24 cellular contexts compared by ENCODE assay signal in the genomic region with DNA sequence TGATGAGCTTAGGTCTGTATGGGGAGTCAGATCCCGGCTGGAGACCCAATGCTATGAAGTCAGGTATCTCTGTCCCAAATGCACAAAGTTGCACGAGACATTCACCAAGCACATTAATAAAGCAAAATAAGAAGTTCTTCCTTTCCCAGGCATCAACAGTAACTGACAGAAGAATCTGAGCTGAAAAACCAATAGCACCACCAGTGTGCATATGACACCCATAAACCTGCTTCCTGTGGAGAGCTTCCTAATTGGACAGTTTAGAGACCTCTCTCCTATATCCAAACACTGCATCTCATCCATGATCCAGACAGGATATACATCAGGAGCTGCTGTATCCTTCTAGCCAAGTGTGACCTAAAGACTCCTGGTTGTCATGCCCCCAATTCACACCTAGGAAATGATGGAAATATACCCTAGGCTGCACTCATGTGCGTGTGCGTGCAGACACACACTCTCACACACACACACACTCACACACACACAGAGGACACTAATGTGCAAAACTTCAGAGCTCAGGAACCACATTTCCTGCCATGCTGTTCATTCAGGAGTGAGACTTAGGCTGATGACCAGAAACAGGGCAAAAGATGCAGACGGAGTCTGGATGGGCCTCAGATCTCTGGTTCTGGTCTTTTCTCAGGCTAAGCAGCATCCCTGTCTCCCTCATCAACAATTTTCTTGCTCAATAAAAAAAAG. TPM values are rescaled to one million over a fixed set of nuclear protein-coding genes. Genes with fewer than 3 reads are reported as not detected.
DNase-seq lines count a peak whose midpoint lies in the region; ATAC-seq and TF ChIP-seq lines count a peak whose summit lies in the region.
"Had no signal": no experiment of that assay in that cellular context is flagged by ENCODE, and none has a peak within 500 bp of the region (broad histone marks: within the 10 kb centered on the region; RNA-seq: fewer than 3 reads in every experiment).

No MANE protein-coding gene starts in this region.

- no peak overlapping the region for H3K4me3 ChIP-seq in BLaER1 treated with 17β-estradiol and CSF1 and Interleukin-3, amounts not matched to agents 10 nM and 100 nM
- no peak overlapping the region for H3K4me3 ChIP-seq in GM23248
- H3K4me3 ChIP-seq in lower lobe of right lung = no peak overlapping the region
- no peak overlapping the region for H3K4me3 ChIP-seq in left lung
- H3K4me3 ChIP-seq: uterus had no signal

- no peaks in the 10 kb centered on the region for H4K20me1 ChIP-seq in BLaER1 treated with 17β-estradiol and CSF1 and Interleukin-3, amounts not matched to agents 10 nM and 100 nM
- H4K20me1 ChIP-seq in GM23248 (ENCODE audit: insufficient read depth) = no peaks in the 10 kb centered on the region

- peaks cover 95% of the 10 kb centered on the region for H3K4me1 Mint-ChIP-seq in activated B cell treated with CpG ODN at 0.5 μM for 24 hours

- H3F3A ChIP-seq in GM23248 (ENCODE audit: insufficient read depth) = peaks cover 10% of the 10 kb centered on the region; the same call in 1 of the 2 replicates

- intact Hi-C loops in activated B cell treated with CpG ODN at 0.5 μM for 24 hours (cut with micrococcal nuclease) = loop anchor here (5.0 kb wide), 1 partner anchor 35 kb away; no protein-coding TSS in a partner anchor
- intact Hi-C loops in lower lobe of right lung (cut with DNase I) = no loop called here
- intact Hi-C loops in left lung (cut with DNase I) = no loop called here

- in situ Hi-C loops in GM23248 (cut with MboI) = no loop called here

- no peaks in the 10 kb centered on the region for H3K79me2 ChIP-seq in GM23248 (ENCODE audit: insufficient read depth)

- 93% methylated on average over 5 of the region's 5 CpGs for WGBS in GM23248 (ENCODE audit: low coverage in 1 of 2, low lambda C conversion rate in 2 of 2, missing lambda C conversion rate in 2 of 2), 2 experiments

- no peaks in the 10 kb centered on the region for H3K9me2 ChIP-seq in GM23248 (ENCODE audit: insufficient read depth)

- CTCF ChIA-PET in activated B cell treated with CpG ODN at 0.5 μM for 24 hours (lab: Charles Lee) = interaction anchor here (1.1 to 1.6 kb wide), 2 partner anchors 42 to 78 kb away, joined by 4 to 6 read pairs; no protein-coding TSS in a partner anchor

- POLR2A ChIA-PET in activated B cell treated with CpG ODN at 0.5 μM for 24 hours (lab: Charles Lee) = interaction anchor here (0.6 to 3.4 kb wide), 7 partner anchors 10 to 58 kb away, joined by 3 to 23 read pairs (median 11); a partner anchor contains a TSS

- ATAC-seq in activated B cell treated with CpG ODN at 0.5 μM for 24 hours (ENCODE audit: low read depth) (no peak), lower lobe of right lung (no peak), left lung (no peak), GM21737 (IDR thresholded peaks at IDR 0.05; ENCODE audit: unreplicated experiment) (no peak)
- ATAC-seq: left cardiac atrium had no signal

- peak overlapping the region in 1 of 11 experiments; percentile 12; a peak in 1 of 22 replicates for H3K9ac ChIP-seq in BLaER1 treated with 17β-estradiol and CSF1 and Interleukin-3, amounts not matched to agents 10 nM and 100 nM
- H3K9ac ChIP-seq in GM23248 = no peak overlapping the region

- H2AFZ ChIP-seq in GM23248 = no peak overlapping the region

- peak overlapping the region; percentile 32 for H3K4me3 Mint-ChIP-seq in activated B cell treated with CpG ODN at 0.5 μM for 24 hours
- H3K4me3 Mint-ChIP-seq: activated naive CD4-positive, alpha-beta T cell treated with anti-CD3 and anti-CD28 coated beads, Interleukin-2, amount 50 U/mL, for 24 hours had no signal

- no peaks in the 10 kb centered on the region for H3K36me3 ChIP-seq in BLaER1 treated with 17β-estradiol and CSF1 and Interleukin-3, amounts not matched to agents 10 nM and 100 nM
- no peaks in the 10 kb centered on the region for H3K36me3 ChIP-seq in GM23248 (ENCODE audit: low read depth)
- no peaks in the 10 kb centered on the region for H3K36me3 ChIP-seq in lower lobe of right lung
- no peaks in the 10 kb centered on the region for H3K36me3 ChIP-seq in left lung
- H3K36me3 ChIP-seq: uterus had no signal

- TF ChIP-seq CTCF in activated B cell treated with CpG ODN at 0.5 μM for 24 hours (IDR thresholded peaks at IDR 0.05) (no peak), lower lobe of right lung (IDR thresholded peaks at IDR 0.05) (no peak), left lung (IDR thresholded peaks at IDR 0.05) (no peak)

- H3K4me1 ChIP-seq in BLaER1 treated with 17β-estradiol and CSF1 and Interleukin-3, amounts not matched to agents 10 nM and 100 nM = peaks cover 81 to 100% (median 94%) of the 10 kb centered on the region in 10 experiments
- H3K4me1 ChIP-seq in GM23248 (ENCODE audit: insufficient read depth) (peaks cover 21% of the 10 kb centered on the region), lower lobe of right lung (peaks cover 42% of the 10 kb centered on the region), left lung (peaks cover 0 to 75% of the 10 kb centered on the region in 2 donors)
- H3K4me1 ChIP-seq: uterus had no signal

- H3K9me3 Mint-ChIP-seq in activated B cell treated with CpG ODN at 0.5 μM for 24 hours = no peaks in the 10 kb centered on the region
- H3K9me3 Mint-ChIP-seq: activated naive CD4-positive, alpha-beta T cell treated with anti-CD3 and anti-CD28 coated beads, Interleukin-2, amount 50 U/mL, for 24 hours had no signal

- no peaks in the 10 kb centered on the region for H3K9me3 ChIP-seq in BLaER1 treated with 17β-estradiol and CSF1 and Interleukin-3, amounts not matched to agents 10 nM and 100 nM (replicated peaks in 1 of 11)
- H3K9me3 ChIP-seq in GM23248 (ENCODE audit: low read depth) = no peaks in the 10 kb centered on the region
- no peaks in the 10 kb centered on the region for H3K9me3 ChIP-seq in lower lobe of right lung
- H3K9me3 ChIP-seq in left lung = no peaks in the 10 kb centered on the region
- H3K9me3 ChIP-seq: uterus had no signal

- DNase-seq in GM23248 (no peak), activated B cell treated with CpG ODN at 0.5 μM for 24 hours (no peak), lower lobe of right lung (no peak), NCI-H2196 (lab: John Stamatoyannopoulos, UW; ENCODE audit: unreplicated experiment) (no peak), left lung (no peak), GDM1 (lab: John Stamatoyannopoulos, UW) (no peak)
- DNase-seq: ACHN; activated CD4-positive, alpha-beta T cell treated with anti-CD3 and anti-CD28 coated beads for 4 hours; central memory CD4-positive, alpha-beta T cell; head of caudate nucleus; left cardiac atrium; NCI-H1436; NCI-H524; occipital lobe; RPMI8226; small intestine; stimulated activated CD4-positive, alpha-beta T cell treated with anti-CD3 and anti-CD28 coated beads, Interleukin-2, amount 100 ng/mL, for 48 hours; stimulated activated naive CD4-positive, alpha-beta T cell; uterus had no signal

- no peaks in the 10 kb centered on the region for H3K36me3 Mint-ChIP-seq in activated B cell treated with CpG ODN at 0.5 μM for 24 hours (ENCODE audit: low read depth)
- H3K36me3 Mint-ChIP-seq: activated naive CD4-positive, alpha-beta T cell treated with anti-CD3 and anti-CD28 coated beads, Interleukin-2, amount 50 U/mL, for 24 hours had no signal

- H3K4me2 ChIP-seq in BLaER1 treated with 17β-estradiol and CSF1 and Interleukin-3, amounts not matched to agents 10 nM and 100 nM = peak overlapping the region; percentile 37 to 94 (median 83)
- H3K4me2 ChIP-seq in GM23248 (ENCODE audit: unreplicated experiment) = no peak overlapping the region

- H3K27me3 Mint-ChIP-seq in activated B cell treated with CpG ODN at 0.5 μM for 24 hours = no peaks in the 10 kb centered on the region
- H3K27me3 Mint-ChIP-seq: activated naive CD4-positive, alpha-beta T cell treated with anti-CD3 and anti-CD28 coated beads, Interleukin-2, amount 50 U/mL, for 24 hours had no signal

- peak overlapping the region; percentile 86 for H3K27ac Mint-ChIP-seq in activated B cell treated with CpG ODN at 0.5 μM for 24 hours
- H3K27ac Mint-ChIP-seq: activated naive CD4-positive, alpha-beta T cell treated with anti-CD3 and anti-CD28 coated beads, Interleukin-2, amount 50 U/mL, for 24 hours; HFFc6 had no signal

- peak overlapping the region in 8 of 11 experiments; percentile 19 to 88 (median 81); a peak in 11 of 22 replicates for H3K27ac ChIP-seq in BLaER1 treated with 17β-estradiol and CSF1 and Interleukin-3, amounts not matched to agents 10 nM and 100 nM
- H3K27ac ChIP-seq in GM23248 = peak overlapping the region; percentile 34; the same call in 1 of the 2 replicates
- H3K27ac ChIP-seq in lower lobe of right lung = peak overlapping the region; percentile 24
- peak overlapping the region in 1 of 2 donors; percentile 80 for H3K27ac ChIP-seq in left lung
- H3K27ac ChIP-seq: C4-2B, uterus had no signal

- H3K27me3 ChIP-seq in BLaER1 treated with 17β-estradiol and CSF1 and Interleukin-3, amounts not matched to agents 10 nM and 100 nM = no peaks in the 10 kb centered on the region
- no peaks in the 10 kb centered on the region for H3K27me3 ChIP-seq in GM23248 (replicated peaks; ENCODE audit: insufficient read depth)
- H3K27me3 ChIP-seq in lower lobe of right lung (ENCODE audit: low read depth) = no peaks in the 10 kb centered on the region
- no peaks in the 10 kb centered on the region for H3K27me3 ChIP-seq in left lung
- H3K27me3 ChIP-seq: uterus had no signal

RNA-seq across cellular contexts. Expression of a gene that starts 58.0 kb away (rescaled TPM):
- 3.7 and 8.5 TPM in 2 replicates for total RNA-seq in GM23248 (2014; rRNA removed; shearing (Covaris generic))
- polyA plus RNA-seq in GM23248 (2016; fragmentation: Nextera tagmentation; extraction: Ambion mirVana) = 4.8 and 4.9 TPM in 2 replicates
- 141 and 160 TPM in 2 replicates for total RNA-seq in activated B cell treated with CpG ODN at 0.5 μM for 24 hours
- 34.0 TPM for total RNA-seq in lower lobe of right lung
- 10 to 100 TPM; 25.2 to 57.3 TPM for total RNA-seq in left lung
